ENCODE assay signal across 1 cellular context in genomic region chr6:137870744-137871247, GRCh38.
TF ChIP-seq lines count a peak whose summit lies in the region.

No MANE protein-coding gene starts in this region.

TF ChIP-seq in GM23338, 12 proteins besides CTCF, POLR2A, EP300 and RAD21 (continued from another document):
- TF ChIP-seq, protein P1, sequence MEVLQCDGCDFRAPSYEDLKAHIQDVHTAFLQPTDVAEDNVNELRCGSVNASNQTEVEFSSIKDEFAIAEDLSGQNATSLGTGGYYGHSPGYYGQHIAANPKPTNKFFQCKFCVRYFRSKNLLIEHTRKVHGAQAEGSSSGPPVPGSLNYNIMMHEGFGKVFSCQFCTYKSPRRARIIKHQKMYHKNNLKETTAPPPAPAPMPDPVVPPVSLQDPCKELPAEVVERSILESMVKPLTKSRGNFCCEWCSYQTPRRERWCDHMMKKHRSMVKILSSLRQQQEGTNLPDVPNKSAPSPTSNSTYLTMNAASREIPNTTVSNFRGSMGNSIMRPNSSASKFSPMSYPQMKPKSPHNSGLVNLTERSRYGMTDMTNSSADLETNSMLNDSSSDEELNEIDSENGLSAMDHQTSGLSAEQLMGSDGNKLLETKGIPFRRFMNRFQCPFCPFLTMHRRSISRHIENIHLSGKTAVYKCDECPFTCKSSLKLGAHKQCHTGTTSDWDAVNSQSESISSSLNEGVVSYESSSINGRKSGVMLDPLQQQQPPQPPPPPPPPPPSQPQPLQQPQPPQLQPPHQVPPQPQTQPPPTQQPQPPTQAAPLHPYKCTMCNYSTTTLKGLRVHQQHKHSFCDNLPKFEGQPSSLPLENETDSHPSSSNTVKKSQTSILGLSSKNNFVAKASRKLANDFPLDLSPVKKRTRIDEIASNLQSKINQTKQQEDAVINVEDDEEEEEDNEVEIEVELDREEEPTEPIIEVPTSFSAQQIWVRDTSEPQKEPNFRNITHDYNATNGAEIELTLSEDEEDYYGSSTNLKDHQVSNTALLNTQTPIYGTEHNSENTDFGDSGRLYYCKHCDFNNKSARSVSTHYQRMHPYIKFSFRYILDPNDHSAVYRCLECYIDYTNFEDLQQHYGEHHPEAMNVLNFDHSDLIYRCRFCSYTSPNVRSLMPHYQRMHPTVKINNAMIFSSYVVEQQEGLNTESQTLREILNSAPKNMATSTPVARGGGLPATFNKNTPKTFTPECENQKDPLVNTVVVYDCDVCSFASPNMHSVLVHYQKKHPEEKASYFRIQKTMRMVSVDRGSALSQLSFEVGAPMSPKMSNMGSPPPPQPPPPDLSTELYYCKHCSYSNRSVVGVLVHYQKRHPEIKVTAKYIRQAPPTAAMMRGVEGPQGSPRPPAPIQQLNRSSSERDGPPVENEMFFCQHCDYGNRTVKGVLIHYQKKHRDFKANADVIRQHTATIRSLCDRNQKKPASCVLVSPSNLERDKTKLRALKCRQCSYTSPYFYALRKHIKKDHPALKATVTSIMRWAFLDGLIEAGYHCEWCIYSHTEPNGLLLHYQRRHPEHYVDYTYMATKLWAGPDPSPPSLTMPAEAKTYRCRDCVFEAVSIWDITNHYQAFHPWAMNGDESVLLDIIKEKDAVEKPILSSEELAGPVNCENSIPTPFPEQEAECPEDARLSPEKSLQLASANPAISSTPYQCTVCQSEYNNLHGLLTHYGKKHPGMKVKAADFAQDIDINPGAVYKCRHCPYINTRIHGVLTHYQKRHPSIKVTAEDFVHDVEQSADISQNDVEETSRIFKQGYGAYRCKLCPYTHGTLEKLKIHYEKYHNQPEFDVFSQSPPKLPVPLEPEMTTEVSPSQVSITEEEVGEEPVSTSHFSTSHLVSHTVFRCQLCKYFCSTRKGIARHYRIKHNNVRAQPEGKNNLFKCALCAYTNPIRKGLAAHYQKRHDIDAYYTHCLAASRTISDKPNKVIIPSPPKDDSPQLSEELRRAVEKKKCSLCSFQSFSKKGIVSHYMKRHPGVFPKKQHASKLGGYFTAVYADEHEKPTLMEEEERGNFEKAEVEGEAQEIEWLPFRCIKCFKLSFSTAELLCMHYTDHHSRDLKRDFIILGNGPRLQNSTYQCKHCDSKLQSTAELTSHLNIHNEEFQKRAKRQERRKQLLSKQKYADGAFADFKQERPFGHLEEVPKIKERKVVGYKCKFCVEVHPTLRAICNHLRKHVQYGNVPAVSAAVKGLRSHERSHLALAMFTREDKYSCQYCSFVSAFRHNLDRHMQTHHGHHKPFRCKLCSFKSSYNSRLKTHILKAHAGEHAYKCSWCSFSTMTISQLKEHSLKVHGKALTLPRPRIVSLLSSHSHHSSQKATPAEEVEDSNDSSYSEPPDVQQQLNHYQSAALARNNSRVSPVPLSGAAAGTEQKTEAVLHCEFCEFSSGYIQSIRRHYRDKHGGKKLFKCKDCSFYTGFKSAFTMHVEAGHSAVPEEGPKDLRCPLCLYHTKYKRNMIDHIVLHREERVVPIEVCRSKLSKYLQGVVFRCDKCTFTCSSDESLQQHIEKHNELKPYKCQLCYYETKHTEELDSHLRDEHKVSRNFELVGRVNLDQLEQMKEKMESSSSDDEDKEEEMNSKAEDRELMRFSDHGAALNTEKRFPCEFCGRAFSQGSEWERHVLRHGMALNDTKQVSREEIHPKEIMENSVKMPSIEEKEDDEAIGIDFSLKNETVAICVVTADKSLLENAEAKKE (CRISPR knock-in tag; IDR thresholded peaks at IDR 0.05): no peak
- TF ChIP-seq ZNF331 (CRISPR knock-in tag; IDR thresholded peaks at IDR 0.05; ENCODE audit: low read depth): no peak
- no peak for TF ChIP-seq POLR2AphosphoS5 (IDR thresholded peaks at IDR 0.05; ENCODE audit: low read depth)
- TF ChIP-seq ETS1 (IDR thresholded peaks at IDR 0.05): no peak
- TF ChIP-seq ZNF114 (CRISPR knock-in tag; IDR thresholded peaks at IDR 0.05): no peak
- TF ChIP-seq REST (IDR thresholded peaks at IDR 0.05; ENCODE audit: unreplicated experiment): no peak
- no peak for TF ChIP-seq JUNB (IDR thresholded peaks at IDR 0.05; ENCODE audit: unreplicated experiment)
- no peak for TF ChIP-seq CREB1 (CRISPR knock-in tag; IDR thresholded peaks at IDR 0.05; ENCODE audit: low read depth)
- no peak for TF ChIP-seq EZH2 (IDR thresholded peaks at IDR 0.05; ENCODE audit: low read depth, unreplicated experiment)
- TF ChIP-seq NANOG (IDR thresholded peaks at IDR 0.05; ENCODE audit: borderline replicate concordance): no peak
- TF ChIP-seq STAT1 (IDR thresholded peaks at IDR 0.05; ENCODE audit: unreplicated experiment): no peak
